ENCODE assay signal across 8 cellular contexts in the genomic region with DNA sequence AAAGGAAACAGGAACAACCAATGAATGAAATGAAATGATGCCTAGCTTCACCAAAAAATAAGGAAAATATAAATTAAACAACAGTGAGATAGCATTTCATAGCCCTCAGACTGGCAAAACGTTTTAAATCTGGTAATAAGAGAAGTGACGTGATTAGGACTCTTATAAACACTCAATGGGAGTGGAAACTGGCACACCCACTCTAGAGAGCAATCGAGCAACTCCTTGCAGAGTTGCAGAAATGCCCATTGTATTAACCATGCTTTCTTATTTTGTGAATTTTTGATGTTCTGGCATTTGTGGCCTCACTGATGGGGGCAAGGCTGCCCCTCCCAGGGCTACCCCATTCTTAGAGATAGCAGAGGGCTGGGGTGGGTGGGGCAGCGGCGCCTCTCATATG. TPM values are rescaled to one million over a fixed set of nuclear protein-coding genes. Genes with fewer than 3 reads are reported as not detected.
"Had no signal": no experiment of that assay in that cellular context is flagged by ENCODE, and none has a peak within 500 bp of the region (broad histone marks: within the 10 kb centered on the region; RNA-seq: fewer than 3 reads in every experiment).

No MANE protein-coding gene starts in this region.

- H3K4me3 ChIP-seq: GM23338 had no signal

- ATAC-seq: GM23338, HepG2 had no signal

- H3K27ac ChIP-seq: HL-60, KMS-11 had no signal

- DNase-seq: H9, HCEC 1CT, KBM-7 had no signal

RNA-seq across cellular contexts. Expression of a gene that starts 6.5 kb away (rescaled TPM):
- total RNA-seq: GM23338, H1, HepG2 had no signal
